1 cellular context compared by ENCODE assay signal in the genomic region with DNA sequence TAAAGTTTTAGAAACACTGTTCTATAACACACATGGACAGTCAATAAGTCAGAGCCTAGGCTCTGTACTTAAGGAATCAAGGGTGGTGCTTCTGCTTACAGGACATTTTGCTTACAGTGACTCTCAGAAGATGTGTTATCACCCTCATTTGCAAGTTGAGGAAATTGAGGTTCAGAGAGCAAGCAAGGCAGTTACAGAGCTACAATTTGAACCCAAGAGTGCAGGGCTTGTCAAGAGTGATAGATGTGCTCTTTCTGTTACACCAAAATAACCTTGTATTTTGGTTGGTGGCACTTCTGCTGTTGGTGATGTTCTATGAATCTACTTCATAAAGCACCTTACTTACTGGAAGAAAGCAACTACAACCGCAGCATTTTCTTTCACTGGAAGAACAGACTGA.
TF ChIP-seq lines count a peak whose summit lies in the region.

No MANE protein-coding gene starts in this region.

TF ChIP-seq in SK-N-SH, 30 proteins besides CTCF, POLR2A, EP300 and RAD21 (continued from another document):
- TF ChIP-seq, protein P1, sequence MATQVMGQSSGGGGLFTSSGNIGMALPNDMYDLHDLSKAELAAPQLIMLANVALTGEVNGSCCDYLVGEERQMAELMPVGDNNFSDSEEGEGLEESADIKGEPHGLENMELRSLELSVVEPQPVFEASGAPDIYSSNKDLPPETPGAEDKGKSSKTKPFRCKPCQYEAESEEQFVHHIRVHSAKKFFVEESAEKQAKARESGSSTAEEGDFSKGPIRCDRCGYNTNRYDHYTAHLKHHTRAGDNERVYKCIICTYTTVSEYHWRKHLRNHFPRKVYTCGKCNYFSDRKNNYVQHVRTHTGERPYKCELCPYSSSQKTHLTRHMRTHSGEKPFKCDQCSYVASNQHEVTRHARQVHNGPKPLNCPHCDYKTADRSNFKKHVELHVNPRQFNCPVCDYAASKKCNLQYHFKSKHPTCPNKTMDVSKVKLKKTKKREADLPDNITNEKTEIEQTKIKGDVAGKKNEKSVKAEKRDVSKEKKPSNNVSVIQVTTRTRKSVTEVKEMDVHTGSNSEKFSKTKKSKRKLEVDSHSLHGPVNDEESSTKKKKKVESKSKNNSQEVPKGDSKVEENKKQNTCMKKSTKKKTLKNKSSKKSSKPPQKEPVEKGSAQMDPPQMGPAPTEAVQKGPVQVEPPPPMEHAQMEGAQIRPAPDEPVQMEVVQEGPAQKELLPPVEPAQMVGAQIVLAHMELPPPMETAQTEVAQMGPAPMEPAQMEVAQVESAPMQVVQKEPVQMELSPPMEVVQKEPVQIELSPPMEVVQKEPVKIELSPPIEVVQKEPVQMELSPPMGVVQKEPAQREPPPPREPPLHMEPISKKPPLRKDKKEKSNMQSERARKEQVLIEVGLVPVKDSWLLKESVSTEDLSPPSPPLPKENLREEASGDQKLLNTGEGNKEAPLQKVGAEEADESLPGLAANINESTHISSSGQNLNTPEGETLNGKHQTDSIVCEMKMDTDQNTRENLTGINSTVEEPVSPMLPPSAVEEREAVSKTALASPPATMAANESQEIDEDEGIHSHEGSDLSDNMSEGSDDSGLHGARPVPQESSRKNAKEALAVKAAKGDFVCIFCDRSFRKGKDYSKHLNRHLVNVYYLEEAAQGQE (IDR thresholded peaks at IDR 0.05; ENCODE audit: low read depth, low read length), result no peak
- no peak for TF ChIP-seq FOSL2 (IDR thresholded peaks at IDR 0.05; ENCODE audit: borderline replicate concordance, low read depth)
- no peak for TF ChIP-seq YY1 (IDR thresholded peaks at IDR 0.05; ENCODE audit: low read depth)
- no peak for TF ChIP-seq RXRA (IDR thresholded peaks at IDR 0.05; ENCODE audit: borderline replicate concordance, low read depth)
- TF ChIP-seq, protein P2, sequence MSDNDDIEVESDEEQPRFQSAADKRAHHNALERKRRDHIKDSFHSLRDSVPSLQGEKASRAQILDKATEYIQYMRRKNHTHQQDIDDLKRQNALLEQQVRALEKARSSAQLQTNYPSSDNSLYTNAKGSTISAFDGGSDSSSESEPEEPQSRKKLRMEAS (IDR thresholded peaks at IDR 0.05; ENCODE audit: low read depth), result no peak
- TF ChIP-seq POLR2AphosphoS5 (IDR thresholded peaks at IDR 0.05; ENCODE audit: low read depth, low read length), result no peak
- TF ChIP-seq MEF2A (IDR thresholded peaks at IDR 0.05; ENCODE audit: borderline replicate concordance, low read depth), result no peak
- TF ChIP-seq NFIC (IDR thresholded peaks at IDR 0.05; ENCODE audit: borderline replicate concordance), result no peak
- TF ChIP-seq FOXJ3 (CRISPR knock-in tag; IDR thresholded peaks at IDR 0.05), result no peak
- no peak for TF ChIP-seq GABPA (IDR thresholded peaks at IDR 0.05; ENCODE audit: low read depth)
- no peak for TF ChIP-seq MXI1 (IDR thresholded peaks at IDR 0.05; ENCODE audit: low read depth, low read length)
